Comparison of ENCODE assay signal across 1 cellular context in the genomic region with DNA sequence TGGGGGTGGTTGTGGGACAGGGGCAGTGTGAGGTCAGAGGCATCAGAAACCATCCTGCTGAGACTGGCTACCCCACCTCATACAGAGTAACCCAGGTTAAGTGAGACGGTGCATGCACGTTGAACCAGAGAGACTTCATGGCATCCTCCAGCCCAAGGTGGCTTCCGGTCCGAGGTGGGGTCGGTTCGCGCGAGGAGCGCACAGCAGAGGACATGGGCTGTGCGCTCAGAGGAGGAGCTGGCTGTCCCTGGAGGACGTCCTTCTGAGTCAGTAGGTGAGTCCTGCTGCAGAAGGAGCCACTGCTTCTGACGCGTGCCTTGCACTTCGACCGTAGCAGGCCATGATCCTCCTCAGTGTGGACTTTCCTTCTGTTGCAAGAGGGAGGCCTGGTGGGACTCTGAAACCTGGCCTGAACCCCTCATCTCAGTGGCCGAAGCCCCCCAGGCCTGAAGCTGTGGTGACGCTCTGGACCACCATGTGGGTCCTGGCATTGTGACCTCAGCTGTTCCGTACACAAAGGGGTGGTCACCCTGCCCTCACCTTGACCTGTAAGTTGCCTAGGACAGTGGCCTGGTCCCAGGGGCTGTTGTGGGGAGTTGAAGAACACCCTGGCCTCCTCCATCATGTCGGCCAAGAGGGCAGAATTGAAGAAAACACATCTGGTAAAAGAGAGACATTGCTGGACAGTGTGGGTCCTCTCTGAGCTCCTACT.
TF ChIP-seq lines count a peak whose summit lies in the region.

A gene (plus strand): TSS at position 544 of the 712 bp plus-strand sequence. CDS start 80 bp downstream, at position 624.

TF ChIP-seq in WTC11, 78 proteins besides CTCF, POLR2A, EP300 and RAD21 (continued from another document):
- TF ChIP-seq, protein P1, sequence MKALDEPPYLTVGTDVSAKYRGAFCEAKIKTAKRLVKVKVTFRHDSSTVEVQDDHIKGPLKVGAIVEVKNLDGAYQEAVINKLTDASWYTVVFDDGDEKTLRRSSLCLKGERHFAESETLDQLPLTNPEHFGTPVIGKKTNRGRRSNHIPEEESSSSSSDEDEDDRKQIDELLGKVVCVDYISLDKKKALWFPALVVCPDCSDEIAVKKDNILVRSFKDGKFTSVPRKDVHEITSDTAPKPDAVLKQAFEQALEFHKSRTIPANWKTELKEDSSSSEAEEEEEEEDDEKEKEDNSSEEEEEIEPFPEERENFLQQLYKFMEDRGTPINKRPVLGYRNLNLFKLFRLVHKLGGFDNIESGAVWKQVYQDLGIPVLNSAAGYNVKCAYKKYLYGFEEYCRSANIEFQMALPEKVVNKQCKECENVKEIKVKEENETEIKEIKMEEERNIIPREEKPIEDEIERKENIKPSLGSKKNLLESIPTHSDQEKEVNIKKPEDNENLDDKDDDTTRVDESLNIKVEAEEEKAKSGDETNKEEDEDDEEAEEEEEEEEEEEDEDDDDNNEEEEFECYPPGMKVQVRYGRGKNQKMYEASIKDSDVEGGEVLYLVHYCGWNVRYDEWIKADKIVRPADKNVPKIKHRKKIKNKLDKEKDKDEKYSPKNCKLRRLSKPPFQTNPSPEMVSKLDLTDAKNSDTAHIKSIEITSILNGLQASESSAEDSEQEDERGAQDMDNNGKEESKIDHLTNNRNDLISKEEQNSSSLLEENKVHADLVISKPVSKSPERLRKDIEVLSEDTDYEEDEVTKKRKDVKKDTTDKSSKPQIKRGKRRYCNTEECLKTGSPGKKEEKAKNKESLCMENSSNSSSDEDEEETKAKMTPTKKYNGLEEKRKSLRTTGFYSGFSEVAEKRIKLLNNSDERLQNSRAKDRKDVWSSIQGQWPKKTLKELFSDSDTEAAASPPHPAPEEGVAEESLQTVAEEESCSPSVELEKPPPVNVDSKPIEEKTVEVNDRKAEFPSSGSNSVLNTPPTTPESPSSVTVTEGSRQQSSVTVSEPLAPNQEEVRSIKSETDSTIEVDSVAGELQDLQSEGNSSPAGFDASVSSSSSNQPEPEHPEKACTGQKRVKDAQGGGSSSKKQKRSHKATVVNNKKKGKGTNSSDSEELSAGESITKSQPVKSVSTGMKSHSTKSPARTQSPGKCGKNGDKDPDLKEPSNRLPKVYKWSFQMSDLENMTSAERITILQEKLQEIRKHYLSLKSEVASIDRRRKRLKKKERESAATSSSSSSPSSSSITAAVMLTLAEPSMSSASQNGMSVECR (CRISPR knock-in tag; IDR thresholded peaks at IDR 0.05; ENCODE audit: borderline replicate concordance): no peak
- TF ChIP-seq, protein P2, sequence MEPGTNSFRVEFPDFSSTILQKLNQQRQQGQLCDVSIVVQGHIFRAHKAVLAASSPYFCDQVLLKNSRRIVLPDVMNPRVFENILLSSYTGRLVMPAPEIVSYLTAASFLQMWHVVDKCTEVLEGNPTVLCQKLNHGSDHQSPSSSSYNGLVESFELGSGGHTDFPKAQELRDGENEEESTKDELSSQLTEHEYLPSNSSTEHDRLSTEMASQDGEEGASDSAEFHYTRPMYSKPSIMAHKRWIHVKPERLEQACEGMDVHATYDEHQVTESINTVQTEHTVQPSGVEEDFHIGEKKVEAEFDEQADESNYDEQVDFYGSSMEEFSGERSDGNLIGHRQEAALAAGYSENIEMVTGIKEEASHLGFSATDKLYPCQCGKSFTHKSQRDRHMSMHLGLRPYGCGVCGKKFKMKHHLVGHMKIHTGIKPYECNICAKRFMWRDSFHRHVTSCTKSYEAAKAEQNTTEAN (CRISPR knock-in tag; IDR thresholded peaks at IDR 0.05): no peak
- TF ChIP-seq ZNF263 (CRISPR knock-in tag; IDR thresholded peaks at IDR 0.05; ENCODE audit: low read depth) (no peak), ZNF423 (CRISPR knock-in tag; IDR thresholded peaks at IDR 0.05) (no peak), NFATC4 (CRISPR knock-in tag; IDR thresholded peaks at IDR 0.05) (no peak), ZNF416 (CRISPR knock-in tag; IDR thresholded peaks at IDR 0.05) (no peak), FOXP1 (CRISPR knock-in tag; IDR thresholded peaks at IDR 0.05; ENCODE audit: borderline replicate concordance) (no peak)
- TF ChIP-seq, protein P3, sequence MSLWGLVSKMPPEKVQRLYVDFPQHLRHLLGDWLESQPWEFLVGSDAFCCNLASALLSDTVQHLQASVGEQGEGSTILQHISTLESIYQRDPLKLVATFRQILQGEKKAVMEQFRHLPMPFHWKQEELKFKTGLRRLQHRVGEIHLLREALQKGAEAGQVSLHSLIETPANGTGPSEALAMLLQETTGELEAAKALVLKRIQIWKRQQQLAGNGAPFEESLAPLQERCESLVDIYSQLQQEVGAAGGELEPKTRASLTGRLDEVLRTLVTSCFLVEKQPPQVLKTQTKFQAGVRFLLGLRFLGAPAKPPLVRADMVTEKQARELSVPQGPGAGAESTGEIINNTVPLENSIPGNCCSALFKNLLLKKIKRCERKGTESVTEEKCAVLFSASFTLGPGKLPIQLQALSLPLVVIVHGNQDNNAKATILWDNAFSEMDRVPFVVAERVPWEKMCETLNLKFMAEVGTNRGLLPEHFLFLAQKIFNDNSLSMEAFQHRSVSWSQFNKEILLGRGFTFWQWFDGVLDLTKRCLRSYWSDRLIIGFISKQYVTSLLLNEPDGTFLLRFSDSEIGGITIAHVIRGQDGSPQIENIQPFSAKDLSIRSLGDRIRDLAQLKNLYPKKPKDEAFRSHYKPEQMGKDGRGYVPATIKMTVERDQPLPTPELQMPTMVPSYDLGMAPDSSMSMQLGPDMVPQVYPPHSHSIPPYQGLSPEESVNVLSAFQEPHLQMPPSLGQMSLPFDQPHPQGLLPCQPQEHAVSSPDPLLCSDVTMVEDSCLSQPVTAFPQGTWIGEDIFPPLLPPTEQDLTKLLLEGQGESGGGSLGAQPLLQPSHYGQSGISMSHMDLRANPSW (CRISPR knock-in tag; conservative IDR thresholded peaks at IDR 0.05; ENCODE audit: low read depth): no peak
- TF ChIP-seq, protein P4, sequence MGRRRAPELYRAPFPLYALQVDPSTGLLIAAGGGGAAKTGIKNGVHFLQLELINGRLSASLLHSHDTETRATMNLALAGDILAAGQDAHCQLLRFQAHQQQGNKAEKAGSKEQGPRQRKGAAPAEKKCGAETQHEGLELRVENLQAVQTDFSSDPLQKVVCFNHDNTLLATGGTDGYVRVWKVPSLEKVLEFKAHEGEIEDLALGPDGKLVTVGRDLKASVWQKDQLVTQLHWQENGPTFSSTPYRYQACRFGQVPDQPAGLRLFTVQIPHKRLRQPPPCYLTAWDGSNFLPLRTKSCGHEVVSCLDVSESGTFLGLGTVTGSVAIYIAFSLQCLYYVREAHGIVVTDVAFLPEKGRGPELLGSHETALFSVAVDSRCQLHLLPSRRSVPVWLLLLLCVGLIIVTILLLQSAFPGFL (CRISPR knock-in tag; IDR thresholded peaks at IDR 0.05; ENCODE audit: borderline replicate concordance): no peak
